ENCODE assay signal across 8 cellular contexts in genomic region chr5:96868603-96869371, GRCh38. TPM values are rescaled to one million over a fixed set of nuclear protein-coding genes. Genes with fewer than 3 reads are reported as not detected.
DNase-seq lines count a peak whose midpoint lies in the region; ATAC-seq and TF ChIP-seq lines count a peak whose summit lies in the region.

No MANE protein-coding gene starts in this region.

- H3K4me3 Mint-ChIP-seq in T-helper 2 cell treated with Interferon-gamma antibody and Interleukin-4, amounts not matched to agents 5 μg/mL and 100 μg/mL, for 36 hours, result peak overlapping the region; percentile 61
- no peak overlapping the region for H3K4me3 Mint-ChIP-seq in osteocyte (ENCODE audit: unreplicated experiment)

- H3K4me1 Mint-ChIP-seq in T-helper 2 cell treated with Interferon-gamma antibody and Interleukin-4, amounts not matched to agents 5 μg/mL and 100 μg/mL, for 36 hours (ENCODE audit: low read depth), result peaks cover 58% of the 10 kb centered on the region
- H3K4me1 Mint-ChIP-seq in osteocyte (ENCODE audit: unreplicated experiment), result peaks cover 6% of the 10 kb centered on the region

- peaks cover 3% of the 10 kb centered on the region for H3K36me3 Mint-ChIP-seq in T-helper 2 cell treated with Interferon-gamma antibody and Interleukin-4, amounts not matched to agents 5 μg/mL and 100 μg/mL, for 36 hours (ENCODE audit: low read depth)
- H3K36me3 Mint-ChIP-seq in osteocyte (ENCODE audit: unreplicated experiment), result no peaks in the 10 kb centered on the region

- DNase-seq in Ammon's horn (ENCODE audit: low spot score) (peak; percentile 81), NB4 (ENCODE audit: low read depth) (peak; percentile 74), fibroblast of the aortic adventitia (ENCODE audit: low read depth) (peak; percentile 82), osteocyte (ENCODE audit: extremely low spot score, unreplicated experiment) (no peak), GOT3 (lab: John Stamatoyannopoulos, UW) (no peak)
- DNase-seq in T-helper 2 cell treated with Interferon-gamma antibody and Interleukin-4, amounts not matched to agents 5 μg/mL and 100 μg/mL, for 36 hours (ENCODE audit: low spot score), result peak; percentile 42

- H3K27ac Mint-ChIP-seq in T-helper 2 cell treated with Interferon-gamma antibody and Interleukin-4, amounts not matched to agents 5 μg/mL and 100 μg/mL, for 36 hours, result peak overlapping the region; percentile 27
- H3K27ac Mint-ChIP-seq in osteocyte (ENCODE audit: unreplicated experiment), result no peak overlapping the region

- no peaks in the 10 kb centered on the region for H3K27me3 Mint-ChIP-seq in T-helper 2 cell treated with Interferon-gamma antibody and Interleukin-4, amounts not matched to agents 5 μg/mL and 100 μg/mL, for 36 hours (ENCODE audit: low read depth)
- peaks cover 3% of the 10 kb centered on the region for H3K27me3 Mint-ChIP-seq in osteocyte (ENCODE audit: unreplicated experiment)

- TF ChIP-seq POLR2A in NB4 (IDR thresholded peaks at IDR 0.05; ENCODE audit: extremely low read depth, insufficient read length), result no peak

- H3K4me3 ChIP-seq in NB4 (ENCODE audit: low read depth, low read length) (no peak overlapping the region), fibroblast of the aortic adventitia (ENCODE audit: low read depth, low read length) (no peak overlapping the region)

- ATAC-seq in GM18498 (IDR thresholded peaks at IDR 0.05; ENCODE audit: unreplicated experiment) (peak; percentile 84), HG02678 (IDR thresholded peaks at IDR 0.05; ENCODE audit: unreplicated experiment) (peak; percentile 71)

- H3K9me3 Mint-ChIP-seq in T-helper 2 cell treated with Interferon-gamma antibody and Interleukin-4, amounts not matched to agents 5 μg/mL and 100 μg/mL, for 36 hours, result no peaks in the 10 kb centered on the region
- H3K9me3 Mint-ChIP-seq in osteocyte (ENCODE audit: unreplicated experiment), result no peaks in the 10 kb centered on the region

- TF ChIP-seq CTCF in NB4 (IDR thresholded peaks at IDR 0.05; ENCODE audit: low read depth, low read length), result peak; percentile 98
- TF ChIP-seq CTCF in fibroblast of the aortic adventitia (IDR thresholded peaks at IDR 0.05; ENCODE audit: insufficient read depth, low read length), result peak; percentile 99
- peak; percentile 94 for TF ChIP-seq CTCF in osteocyte (IDR thresholded peaks at IDR 0.05)

RNA-seq across cellular contexts. Expression of gene ERAP2, which starts 7.5 kb away (rescaled TPM):
- total RNA-seq in fibroblast of the aortic adventitia (ENCODE audit: low replicate concordance) (6.7 and 9.6 TPM in 2 replicates), osteocyte (3.5 and 4.4 TPM in 2 replicates)

Comparison
In these comparisons a context has a peak if more than half of its experiments do, and no peak if none do; other contexts are left out.
1. DNase-seq: peak in Ammon's horn (single experiment), NB4 (single experiment), T-helper 2 cell treated with Interferon-gamma antibody and Interleukin-4, amounts not matched to agents 5 μg/mL and 100 μg/mL, for 36 hours (single experiment) and fibroblast of the aortic adventitia (single experiment); none in osteocyte (single experiment) and GOT3 (single experiment).
2. Peak in every context shown above with its lines, with median percentiles within 50 percentile points of each other: CTCF ChIP-seq.